In genomic region chr3:62554264-62554799, GRCh38 we compare ENCODE assay signal across 15 cellular contexts.
A peak's percentile ranks its signal among the peaks of the same experiment; 100 is the strongest.
DNase-seq lines count a peak whose midpoint lies in the region; ATAC-seq and TF ChIP-seq lines count a peak whose summit lies in the region.
"Had no signal": no experiment of that assay in that cellular context is flagged by ENCODE, and none has a peak within 500 bp of the region (broad histone marks: within the 10 kb centered on the region; RNA-seq: fewer than 3 reads in every experiment).

No MANE protein-coding gene starts in this region.

- H3K27me3 ChIP-seq in Loucy (ENCODE audit: insufficient read depth, low read length, poor library complexity, severe bottlenecking) = no peaks in the 10 kb centered on the region
- H3K27me3 ChIP-seq: BLaER1, neutrophil had no signal

- H3K79me2 ChIP-seq in Loucy (ENCODE audit: insufficient read depth, low read length) = no peaks in the 10 kb centered on the region

- no peak for ATAC-seq in GM18858 (IDR thresholded peaks at IDR 0.05; ENCODE audit: unreplicated experiment)

- no peaks in the 10 kb centered on the region for H3F3A ChIP-seq in Loucy (ENCODE audit: low read depth)

- H3K9me3 ChIP-seq in Loucy (ENCODE audit: insufficient read depth, low read depth, low read length) = no peaks in the 10 kb centered on the region
- H3K9me3 ChIP-seq: BLaER1, neutrophil had no signal

- no peak overlapping the region for H3K4me2 ChIP-seq in Loucy (ENCODE audit: low read depth, low read length, poor library complexity, severe bottlenecking)
- H3K4me2 ChIP-seq: BLaER1 had no signal

- DNase-seq in NCI-H524 (lab: John Stamatoyannopoulos, UW) = peak; percentile 11 to 51
- no peak for DNase-seq in NCI-H524 treated with DMSO at 0.1 percent for 48 hours (lab: John Stamatoyannopoulos, UW)
- DNase-seq in cardiac fibroblast (ENCODE audit: low read depth in 2 of 2) = peak; percentile 16 to 30
- no peak for DNase-seq in retinal pigment epithelial cell (ENCODE audit: low read depth)
- DNase-seq in MV-4-11 (lab: John Stamatoyannopoulos, UW) = no peak
- DNase-seq in GM13977 (ENCODE audit: low spot score) = no peak
- DNase-seq: activated CD4-positive, CD25-positive, alpha-beta regulatory T cell treated with anti-CD3 and anti-CD28 coated beads, Interleukin-2, amount 50 U/mL, for 72 hours; activated effector memory CD4-positive, alpha-beta T cell treated with anti-CD3 and anti-CD28 coated beads, Interleukin-2, amount 50 U/mL, for 16 hours; dermis blood vessel endothelial cell; RPMI8226; stimulated activated CD4-positive, alpha-beta T cell treated with anti-CD3 and anti-CD28 coated beads, Interleukin-4, amount 100 ng/mL, for 24 hours had no signal

- no peaks in the 10 kb centered on the region for H3K4me1 ChIP-seq in Loucy (ENCODE audit: insufficient read depth, low read length, poor library complexity, severe bottlenecking)
- H3K4me1 ChIP-seq: BLaER1 had no signal

- H3K9me2 ChIP-seq in Loucy (replicated peaks; ENCODE audit: low read depth, low read length) = no peaks in the 10 kb centered on the region

- no peaks in the 10 kb centered on the region for H4K20me1 ChIP-seq in Loucy (ENCODE audit: insufficient read depth, low read length, poor library complexity, severe bottlenecking)
- H4K20me1 ChIP-seq: BLaER1 had no signal

- TF ChIP-seq CTCF in Loucy (conservative IDR thresholded peaks at IDR 0.05; ENCODE audit: low read length) (peak; percentile 53), cardiac fibroblast (IDR thresholded peaks at IDR 0.05; ENCODE audit: low read depth, low read length) (peak; percentile 42), retinal pigment epithelial cell (conservative IDR thresholded peaks at IDR 0.05; ENCODE audit: low read depth, low read length) (peak; percentile 42), GM13977 (IDR thresholded peaks at IDR 0.05; ENCODE audit: extremely low read depth, insufficient read depth, missing control alignments) (no peak)

- H3K36me3 ChIP-seq in Loucy (ENCODE audit: insufficient read depth, low read length) = no peaks in the 10 kb centered on the region
- H3K36me3 ChIP-seq: BLaER1, neutrophil had no signal

- H2AFZ ChIP-seq in Loucy (ENCODE audit: low read length) = no peak overlapping the region

- H3K9ac ChIP-seq in Loucy (ENCODE audit: low read depth, low read length, poor library complexity, severe bottlenecking) = no peak overlapping the region
- H3K9ac ChIP-seq: BLaER1 had no signal

- H3K4me3 ChIP-seq in Loucy (ENCODE audit: low read length, poor library complexity, severe bottlenecking) = no peak overlapping the region
- H3K4me3 ChIP-seq in cardiac fibroblast (replicated peaks in 1 of 2; ENCODE audit: low read depth in 2 of 2, low read length in 2 of 2) = no peak overlapping the region
- H3K4me3 ChIP-seq in retinal pigment epithelial cell (ENCODE audit: low read length) = no peak overlapping the region
- H3K4me3 ChIP-seq: BLaER1 had no signal

- in situ Hi-C loops in GM13977 (cut with MboI; ENCODE audit: low pct_unique_long_range_greater_than_20kb, low sequenced_read_pairs, unreplicated experiment) = no loop called here

Comparison
In these comparisons a context has a peak if more than half of its experiments do, and no peak if none do; other contexts are left out.
1. DNase-seq: peak in NCI-H524 (2 of 2) and cardiac fibroblast (2 of 2); none in NCI-H524 treated with DMSO at 0.1 percent for 48 hours (single experiment), retinal pigment epithelial cell (single experiment), MV-4-11 (single experiment) and GM13977 (single experiment).